31 cellular contexts compared by ENCODE assay signal in genomic region chr22:18927573-18927972, GRCh38. TPM values are rescaled to one million over a fixed set of nuclear protein-coding genes. Genes with fewer than 3 reads are reported as not detected.
"Had no signal": no experiment of that assay in that cellular context is flagged by ENCODE, and none has a peak within 500 bp of the region (broad histone marks: within the 10 kb centered on the region; RNA-seq: fewer than 3 reads in every experiment).

No MANE protein-coding gene starts in this region.

- H3K27ac ChIP-seq: colonic mucosa, coronary artery, dorsolateral prefrontal cortex, epithelial cell of prostate, esophagus muscularis mucosa, esophagus squamous epithelium, foreskin keratinocyte, gastroesophageal sphincter, heart left ventricle, heart right ventricle had no signal

- H3K4me1 ChIP-seq: colonic mucosa, esophagus muscularis mucosa, esophagus squamous epithelium, foreskin keratinocyte, gastroesophageal sphincter, heart left ventricle, heart right ventricle had no signal

- H3K27ac Mint-ChIP-seq: dendritic cell treated with granulocyte-macrophage colony-stimulating factor and Interleukin-4, amounts not matched to agents 40 ng/mL and 50 ng/mL, for 4 days; effector memory CD8-positive, alpha-beta T cell; endodermal cell had no signal

- H3K9me3 Mint-ChIP-seq: dendritic cell treated with granulocyte-macrophage colony-stimulating factor and Interleukin-4, amounts not matched to agents 40 ng/mL and 50 ng/mL, for 4 days; effector memory CD8-positive, alpha-beta T cell; endodermal cell had no signal

- H3K4me1 Mint-ChIP-seq: endodermal cell had no signal

- H3K9me3 ChIP-seq: colonic mucosa, esophagus muscularis mucosa, esophagus squamous epithelium, gastroesophageal sphincter, heart left ventricle, heart right ventricle had no signal

- H3K27me3 ChIP-seq: colonic mucosa, dorsolateral prefrontal cortex, esophagus muscularis mucosa, esophagus squamous epithelium, foreskin keratinocyte, gastroesophageal sphincter, heart left ventricle, heart right ventricle had no signal

- ATAC-seq: effector memory CD8-positive, alpha-beta T cell; esophagus mucosa; foreskin keratinocyte; gastroesophageal sphincter had no signal

- H3K4me3 ChIP-seq: colonic mucosa, coronary artery, dorsolateral prefrontal cortex, esophagus muscularis mucosa, esophagus squamous epithelium, gastroesophageal sphincter, heart left ventricle, heart right ventricle had no signal

- FAIRE-seq: colon, endometrium, endothelial cell of umbilical vein, frontal cortex had no signal

- H3K4me3 Mint-ChIP-seq: dendritic cell treated with granulocyte-macrophage colony-stimulating factor and Interleukin-4, amounts not matched to agents 40 ng/mL and 50 ng/mL, for 4 days; effector memory CD8-positive, alpha-beta T cell; endodermal cell had no signal

- H3K27me3 Mint-ChIP-seq: dendritic cell treated with granulocyte-macrophage colony-stimulating factor and Interleukin-4, amounts not matched to agents 40 ng/mL and 50 ng/mL, for 4 days; effector memory CD8-positive, alpha-beta T cell had no signal

- DNase-seq: colonic mucosa; cortex of kidney; dermis blood vessel endothelial cell; dorsolateral prefrontal cortex; effector CD4-positive, alpha-beta T cell; effector CD8-positive, alpha-beta T cell; effector memory CD4-positive, alpha-beta T cell; effector memory CD8-positive, alpha-beta T cell; endodermal cell; esophagus squamous epithelium; foreskin fibroblast; foreskin keratinocyte; foreskin melanocyte; glutamatergic neuron; head of caudate nucleus; heart left ventricle; heart right ventricle had no signal

- H3K36me3 ChIP-seq: colonic mucosa, esophagus muscularis mucosa, esophagus squamous epithelium, gastroesophageal sphincter, heart left ventricle, heart right ventricle had no signal

RNA-seq across cellular contexts. Expression of gene PRODH, which starts 8.5 kb away (rescaled TPM):
- total RNA-seq: dermis microvascular lymphatic vessel endothelial cell, endothelial cell of umbilical vein, fibroblast of lung, fibroblast of villous mesenchyme, glomerular endothelial cell had no signal
- polyA plus RNA-seq: endothelial cell of umbilical vein had no signal
